Comparison of ENCODE assay signal across 1 cellular context in the genomic region with DNA sequence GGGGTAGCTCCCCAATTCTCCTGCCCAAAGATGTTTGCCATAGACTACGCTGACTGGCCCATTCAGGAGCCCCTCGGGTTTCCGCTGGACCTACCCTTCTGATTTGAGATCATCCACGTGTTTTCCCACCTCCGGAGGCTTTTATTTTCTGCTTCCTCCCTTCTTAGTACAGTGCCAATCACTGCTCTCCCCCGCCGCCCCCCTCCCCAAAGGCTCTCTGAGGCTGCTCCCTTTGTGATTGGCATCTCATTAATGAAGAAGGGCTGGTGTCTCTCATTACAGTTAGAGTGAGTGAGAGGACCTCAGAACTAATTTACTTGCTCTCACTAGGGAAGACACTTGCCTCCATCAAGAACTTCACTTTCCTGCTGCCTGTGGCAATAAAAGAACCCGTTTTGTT.
A peak's percentile ranks its signal among the peaks of the same experiment; 100 is the strongest.
TF ChIP-seq lines count a peak whose summit lies in the region.

No MANE protein-coding gene starts in this region.

TF ChIP-seq in H1, 55 proteins besides CTCF, POLR2A, EP300 and RAD21:
- TF ChIP-seq YY1 (IDR thresholded peaks at IDR 0.05; ENCODE audit: low read depth, low read length) (no peak), TAF7 (optimal IDR thresholded peaks at IDR 0.05; ENCODE audit: borderline replicate concordance, low read depth, low read length) (peak; percentile 30)
